8 cellular contexts compared by ENCODE assay signal in the genomic region with DNA sequence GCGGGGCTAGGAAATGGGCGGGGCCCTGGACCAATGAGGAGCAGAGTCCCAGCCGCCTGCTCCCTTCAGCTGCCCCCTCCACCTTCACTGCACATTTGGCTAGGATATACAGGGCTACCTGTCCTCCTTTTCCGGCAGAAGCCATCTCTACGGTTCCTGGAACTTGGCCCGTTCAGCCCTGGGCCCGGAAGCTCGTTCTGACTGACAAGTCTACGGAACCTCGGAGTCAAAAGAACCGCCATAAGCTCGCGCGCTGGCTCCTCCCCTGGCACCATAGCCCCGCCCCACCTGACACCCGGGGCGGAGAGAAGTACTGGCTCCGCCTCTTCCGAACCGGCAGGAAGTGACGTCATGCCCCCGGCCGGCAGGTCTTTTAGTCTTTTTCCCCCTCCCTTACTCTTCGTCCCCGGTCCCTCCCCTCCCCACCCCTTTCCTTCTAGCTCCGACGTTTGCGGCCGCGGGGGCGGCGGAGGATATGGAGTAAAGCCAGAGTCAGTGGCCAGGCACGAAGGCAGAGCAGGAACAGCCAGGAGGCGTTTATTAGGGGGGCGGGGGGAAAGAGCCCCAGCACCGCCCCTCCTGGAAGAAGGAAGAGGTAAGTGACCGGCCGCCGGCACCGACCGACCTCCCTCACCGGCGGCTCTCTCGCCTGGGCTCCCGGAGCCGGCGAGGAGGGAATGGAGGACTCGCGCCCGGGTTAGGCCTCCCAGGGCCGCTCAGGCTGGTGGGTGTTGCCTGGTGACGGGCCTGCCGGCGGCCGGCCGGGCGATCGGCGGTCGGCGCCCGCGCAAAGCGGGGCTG. TPM values are rescaled to one million over a fixed set of nuclear protein-coding genes. Genes with fewer than 3 reads are reported as not detected.
DNase-seq lines count a peak whose midpoint lies in the region; ATAC-seq, FAIRE-seq and TF ChIP-seq lines count a peak whose summit lies in the region.

DEPDC4 (minus strand) TSS at position 278 of the 801 bp plus-strand sequence; CDS start at position 275, 3 bp downstream.
A gene with protein sequence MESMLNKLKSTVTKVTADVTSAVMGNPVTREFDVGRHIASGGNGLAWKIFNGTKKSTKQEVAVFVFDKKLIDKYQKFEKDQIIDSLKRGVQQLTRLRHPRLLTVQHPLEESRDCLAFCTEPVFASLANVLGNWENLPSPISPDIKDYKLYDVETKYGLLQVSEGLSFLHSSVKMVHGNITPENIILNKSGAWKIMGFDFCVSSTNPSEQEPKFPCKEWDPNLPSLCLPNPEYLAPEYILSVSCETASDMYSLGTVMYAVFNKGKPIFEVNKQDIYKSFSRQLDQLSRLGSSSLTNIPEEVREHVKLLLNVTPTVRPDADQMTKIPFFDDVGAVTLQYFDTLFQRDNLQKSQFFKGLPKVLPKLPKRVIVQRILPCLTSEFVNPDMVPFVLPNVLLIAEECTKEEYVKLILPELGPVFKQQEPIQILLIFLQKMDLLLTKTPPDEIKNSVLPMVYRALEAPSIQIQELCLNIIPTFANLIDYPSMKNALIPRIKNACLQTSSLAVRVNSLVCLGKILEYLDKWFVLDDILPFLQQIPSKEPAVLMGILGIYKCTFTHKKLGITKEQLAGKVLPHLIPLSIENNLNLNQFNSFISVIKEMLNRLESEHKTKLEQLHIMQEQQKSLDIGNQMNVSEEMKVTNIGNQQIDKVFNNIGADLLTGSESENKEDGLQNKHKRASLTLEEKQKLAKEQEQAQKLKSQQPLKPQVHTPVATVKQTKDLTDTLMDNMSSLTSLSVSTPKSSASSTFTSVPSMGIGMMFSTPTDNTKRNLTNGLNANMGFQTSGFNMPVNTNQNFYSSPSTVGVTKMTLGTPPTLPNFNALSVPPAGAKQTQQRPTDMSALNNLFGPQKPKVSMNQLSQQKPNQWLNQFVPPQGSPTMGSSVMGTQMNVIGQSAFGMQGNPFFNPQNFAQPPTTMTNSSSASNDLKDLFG (plus strand): TSS at position 376 of the 801 bp plus-strand sequence. CDS start 15,794 bp downstream, outside the sequence.

- ATAC-seq in natural killer cell = peak; percentile 91 to 97 (median 91)

- intact Hi-C loops in natural killer cell (cut with micrococcal nuclease) = loop anchor here (1.0 kb wide), 2 partner anchors 67 to 125 kb away; partner anchors contain the start of genes ACTR6 and BLTP3B

- H3K4me1 Mint-ChIP-seq in natural killer cell = peaks cover 25 to 44% of the 10 kb centered on the region in 2 donors

- peak within 1 kb of the TSS; percentile 94 for H3K27ac ChIP-seq in RWPE1

- no peaks in the 10 kb centered on the region for H3K36me3 Mint-ChIP-seq in natural killer cell

- POLR2A ChIA-PET in RWPE1 (lab: Yijun Ruan, JAX; ENCODE audit: low non-redundant PET) = interaction anchor here (0.7 to 1.0 kb wide), 3 partner anchors 12 to 66 kb away, joined by 3 to 4 read pairs (median 4); partner anchors contain the start of gene ACTR6

- FAIRE-seq in H54 (lab: Jason Lieb, UNC) = peak; percentile 45

- DNase-seq in ELF-1 (ENCODE audit: low read depth, low spot score) = peak; percentile 98
- DNase-seq in H54 (ENCODE audit: insufficient read length, low spot score) = peak; percentile 79
- peak; percentile 98 for DNase-seq in LoVo (ENCODE audit: low spot score)
- peak; percentile 98 for DNase-seq in RWPE1 (ENCODE audit: low spot score)
- peak; percentile 88 for DNase-seq in activated effector memory CD4-positive, alpha-beta T cell treated with Interleukin-2 at 50 U/mL for 16 hours
- DNase-seq in fibroblast of peridontal ligament (ENCODE audit: extremely low read depth) = peak; percentile 97
- DNase-seq in natural killer cell = peak; percentile 94
- peak; percentile 91 to 99 (median 96) for DNase-seq in stimulated activated naive CD4-positive, alpha-beta T cell (lab: John Stamatoyannopoulos, UW)

- CTCF ChIA-PET in RWPE1 (lab: Yijun Ruan, JAX) = interaction anchor here (0.5 to 0.7 kb wide), 2 partner anchors 26 to 1000 kb away, joined by 3 read pairs; no protein-coding TSS in a partner anchor

- TF ChIP-seq CTCF in RWPE1 (conservative IDR thresholded peaks at IDR 0.05; ENCODE audit: low read depth) (no peak), natural killer cell (IDR thresholded peaks at IDR 0.05) (no peak)

- H3K9me3 Mint-ChIP-seq in natural killer cell = no peaks in the 10 kb centered on the region

- H3K4me3 Mint-ChIP-seq in natural killer cell = peak within 1 kb of the TSS; percentile 99

- no peaks in the 10 kb centered on the region for H3K27me3 Mint-ChIP-seq in natural killer cell (ENCODE audit: low read depth in 2 of 2)

- H3K27ac Mint-ChIP-seq in natural killer cell = peak within 1 kb of the TSS; percentile 96 to 97

- TF ChIP-seq POLR2A in H54 (IDR thresholded peaks at IDR 0.05; ENCODE audit: low read depth, low read length) = peak; percentile 71

RNA-seq across cellular contexts. Expression of gene DEPDC4, which starts in this region (rescaled TPM):
- total RNA-seq in natural killer cell = under 1 TPM in 1 of 3 donors, not detected in 2; 0.16 TPM

RNA-seq across cellular contexts. Expression of the second gene that starts in this region (rescaled TPM):
- total RNA-seq in natural killer cell = 10 to 100 TPM; 48.7 to 61.0 (median 56.1) TPM

Comparison
In these comparisons a context has a peak if more than half of its experiments do, and no peak if none do; other contexts are left out.
1. Peak in every context shown above with its lines: DNase-seq, ATAC-seq and H3K27ac ChIP-seq.